In genomic region chr7:136710751-136711150, GRCh38 we compare ENCODE assay signal across 28 cellular contexts.
"Had no signal": no experiment of that assay in that cellular context is flagged by ENCODE, and none has a peak within 500 bp of the region (broad histone marks: within the 10 kb centered on the region; RNA-seq: fewer than 3 reads in every experiment).

No MANE protein-coding gene starts in this region.

- H3K9me3 ChIP-seq: pancreas, psoas muscle, suprapubic skin, testis, tibial nerve, upper lobe of left lung, vagina had no signal

- H3K9ac ChIP-seq: neural progenitor cell had no signal

- ATAC-seq: naive thymus-derived CD4-positive, alpha-beta T cell; natural killer cell; pancreas; psoas muscle; right cardiac atrium; sciatic nerve; stimulated activated memory B cell treated with anti-CD40 and anti-IgM and Interleukin-4, amounts not matched to agents 10 μg/mL and 1 μg/mL and 100 μg/mL, for 72 hours; stimulated activated naive CD8-positive, alpha-beta T cell treated with anti-CD3 and anti-CD28 coated beads, Interleukin-15, amount 100 ng/mL, for 72 hours; stimulated activated naive CD8-positive, alpha-beta T cell treated with anti-CD3 and anti-CD28 coated beads, Interleukin-15, Interleukin-2, amounts not matched to agents 100 U/mL and 50 U/mL, for 24 hours had no signal

- H3K4me1 Mint-ChIP-seq: natural killer cell; nephron; stimulated activated memory B cell treated with anti-CD40 and anti-IgM and Interleukin-4, amounts not matched to agents 10 μg/mL and 1 μg/mL and 100 μg/mL, for 72 hours; stimulated activated naive CD8-positive, alpha-beta T cell treated with anti-CD3 and anti-CD28 coated beads, Interleukin-15, amount 100 ng/mL, for 72 hours had no signal

- H3K9me3 Mint-ChIP-seq: nephron, neural progenitor cell had no signal

- H3K36me3 Mint-ChIP-seq: naive thymus-derived CD4-positive, alpha-beta T cell; natural killer cell; neural progenitor cell; stimulated activated memory B cell treated with anti-CD40 and anti-IgM and Interleukin-4, amounts not matched to agents 10 μg/mL and 1 μg/mL and 100 μg/mL, for 72 hours had no signal

- H3K27ac Mint-ChIP-seq: naive thymus-derived CD4-positive, alpha-beta T cell; natural killer cell; neural progenitor cell; stimulated activated memory B cell treated with anti-CD40 and anti-IgM and Interleukin-4, amounts not matched to agents 10 μg/mL and 1 μg/mL and 100 μg/mL, for 72 hours; stimulated activated naive CD8-positive, alpha-beta T cell treated with anti-CD3 and anti-CD28 coated beads, Interleukin-15, amount 100 ng/mL, for 72 hours had no signal

- H3K27me3 ChIP-seq: neural progenitor cell, pancreas, spleen, suprapubic skin, testis, tibial nerve, upper lobe of left lung, vagina had no signal

- H3K27me3 Mint-ChIP-seq: naive thymus-derived CD4-positive, alpha-beta T cell; stimulated activated memory B cell treated with anti-CD40 and anti-IgM and Interleukin-4, amounts not matched to agents 10 μg/mL and 1 μg/mL and 100 μg/mL, for 72 hours; stimulated activated naive CD8-positive, alpha-beta T cell treated with anti-CD3 and anti-CD28 coated beads, Interleukin-15, amount 100 ng/mL, for 72 hours had no signal

- H3K4me3 Mint-ChIP-seq: naive thymus-derived CD4-positive, alpha-beta T cell; natural killer cell; nephron; neural progenitor cell; stimulated activated memory B cell treated with anti-CD40 and anti-IgM and Interleukin-4, amounts not matched to agents 10 μg/mL and 1 μg/mL and 100 μg/mL, for 72 hours; stimulated activated naive CD8-positive, alpha-beta T cell treated with anti-CD3 and anti-CD28 coated beads, Interleukin-15, amount 100 ng/mL, for 72 hours had no signal

- H3K4me1 ChIP-seq: neural progenitor cell, pancreas, psoas muscle, spleen, suprapubic skin, testis, tibial nerve, upper lobe of left lung, vagina had no signal

- DNase-seq: naive thymus-derived CD4-positive, alpha-beta T cell; natural killer cell; occipital lobe; pancreas; psoas muscle; right cardiac atrium; spleen; stimulated activated CD4-positive, alpha-beta T cell treated with anti-CD3 and anti-CD28 coated beads, Interleukin-12 subunit alpha, Interleukin-12 subunit beta, amount 100 ng/mL, for 4 hours; stimulated activated CD4-positive, alpha-beta T cell treated with anti-CD3 and anti-CD28 coated beads, Interleukin-1b, Interleukin-23, amount 100 ng/mL, for 48 hours; stimulated activated CD4-positive, alpha-beta T cell treated with anti-CD3 and anti-CD28 coated beads, Interleukin-4, amount 100 ng/mL, for 1 hour; stimulated activated CD4-positive, alpha-beta T cell treated with anti-CD3 and anti-CD28 coated beads, Interleukin-4, amount 100 ng/mL, for 4 hours; stimulated activated CD8-positive, alpha-beta memory T cell treated with anti-CD3 and anti-CD28 coated beads, Interleukin-4, amount 100 ng/mL, for 48 hours; stimulated activated naive CD4-positive, alpha-beta T cell; stimulated activated naive CD8-positive, alpha-beta T cell treated with anti-CD3 and anti-CD28 coated beads, Interleukin-15, amount 100 ng/mL, for 72 hours; stimulated activated naive CD8-positive, alpha-beta T cell treated with anti-CD3 and anti-CD28 coated beads, Interleukin-15, Interleukin-2, amounts not matched to agents 100 U/mL and 50 U/mL, for 24 hours; substantia nigra; testis; trophoblast cell; upper lobe of left lung had no signal

- H3K4me2 ChIP-seq: neural progenitor cell had no signal

- H3K4me3 ChIP-seq: neural progenitor cell, pancreas, psoas muscle, skin epidermis, smooth muscle cell, spleen, suprapubic skin, testis, tibial nerve, upper lobe of left lung, vagina had no signal

- H3K36me3 ChIP-seq: neural progenitor cell, pancreas, spleen, suprapubic skin, tibial nerve, upper lobe of left lung, vagina had no signal

- H2AFZ ChIP-seq: neural progenitor cell had no signal

- H3K27ac ChIP-seq: neural progenitor cell, pancreas, psoas muscle, skin epidermis, spleen, suprapubic skin, testis, tibial nerve, upper lobe of left lung, vagina had no signal
